ENCODE assay signal across 1 cellular context in genomic region chr16:4157376-4157825, GRCh38.
TF ChIP-seq lines count a peak whose summit lies in the region.

No MANE protein-coding gene starts in this region.

TF ChIP-seq in HepG2, 621 proteins besides CTCF, POLR2A, EP300 and RAD21 (continues in another document):
- TF ChIP-seq AHR (CRISPR knock-in tag; IDR thresholded peaks at IDR 0.05) (no peak), YEATS2 (CRISPR knock-in tag; IDR thresholded peaks at IDR 0.05; ENCODE audit: borderline replicate concordance) (peak; percentile 29; the same call in 1 of the 2 replicates), FOXO1 (CRISPR knock-in tag; IDR thresholded peaks at IDR 0.05) (peak; percentile 64), KAT7 (CRISPR knock-in tag; IDR thresholded peaks at IDR 0.05; ENCODE audit: borderline replicate concordance) (0 out of 2 replicates have a peak, but pooled peaks have one; percentile 36), MEF2D (CRISPR knock-in tag; IDR thresholded peaks at IDR 0.05) (peak; percentile 78; the same call in 1 of the 2 replicates), ZMYM4 (CRISPR knock-in tag; IDR thresholded peaks at IDR 0.05) (peak; percentile 42; the same call in 1 of the 2 replicates), POGZ (CRISPR knock-in tag; IDR thresholded peaks at IDR 0.05) (peak; percentile 30; the same call in 1 of the 2 replicates), GATAD2A (CRISPR knock-in tag; IDR thresholded peaks at IDR 0.05) (peak; percentile 86), ZMYM3 (CRISPR knock-in tag; IDR thresholded peaks at IDR 0.05) (peak; percentile 92), ZNF569 (CRISPR knock-in tag; IDR thresholded peaks at IDR 0.05; ENCODE audit: borderline replicate concordance) (no peak), FOXA1 (IDR thresholded peaks at IDR 0.05) (no peak), FOXA1 (CRISPR knock-in tag; IDR thresholded peaks at IDR 0.05) (peak; percentile 57), ADNP (CRISPR knock-in tag; IDR thresholded peaks at IDR 0.05) (peak; percentile 66; the same call in 1 of the 2 replicates), SOX13 (IDR thresholded peaks at IDR 0.05) (no peak), SOX13 (CRISPR knock-in tag; conservative IDR thresholded peaks at IDR 0.05 in 1 of 2, IDR thresholded peaks at IDR 0.05 in 1 of 2) (peak in 1 of 2 experiments; percentile 74; a peak in 2 of 4 replicates), ZNF160 (CRISPR knock-in tag; IDR thresholded peaks at IDR 0.05) (no peak), ZMYM2 (CRISPR knock-in tag; IDR thresholded peaks at IDR 0.05) (peak; percentile 93), MIXL1 (CRISPR knock-in tag; IDR thresholded peaks at IDR 0.05) (peak; percentile 66; the same call in 1 of the 2 replicates), NBN (conservative IDR thresholded peaks at IDR 0.05) (no peak), IRF2 (CRISPR knock-in tag; IDR thresholded peaks at IDR 0.05) (peak; percentile 45; the same call in 1 of the 2 replicates), ZNF614 (CRISPR knock-in tag; IDR thresholded peaks at IDR 0.05; ENCODE audit: borderline replicate concordance) (peak; percentile 66; the same call in 1 of the 2 replicates), ZNF577 (CRISPR knock-in tag; IDR thresholded peaks at IDR 0.05; ENCODE audit: borderline replicate concordance, low read depth) (no peak), TARDBP (CRISPR knock-in tag; IDR thresholded peaks at IDR 0.05) (peak; percentile 41; the same call in 1 of the 2 replicates), HNF4A (CRISPR knock-in tag; IDR thresholded peaks at IDR 0.05) (peak; percentile 96), NR2F6 (IDR thresholded peaks at IDR 0.05) (peak; percentile 70), NR2F6 (CRISPR knock-in tag; IDR thresholded peaks at IDR 0.05) (peak; percentile 71), PITX1 (CRISPR knock-in tag; IDR thresholded peaks at IDR 0.05) (peak; percentile 68), ZFP36L1 (CRISPR knock-in tag; IDR thresholded peaks at IDR 0.05) (peak; percentile 46; the same call in 1 of the 2 replicates), TCF7 (IDR thresholded peaks at IDR 0.05; ENCODE audit: low read depth) (peak; percentile 22; the same call in 1 of the 2 replicates), FOXP1 (IDR thresholded peaks at IDR 0.05) (0 out of 2 replicates have a peak, but pooled peaks have one; percentile 30), FOXP1 (CRISPR knock-in tag; IDR thresholded peaks at IDR 0.05) (peak; percentile 60; the same call in 1 of the 2 replicates), SOX5 (CRISPR knock-in tag; IDR thresholded peaks at IDR 0.05; ENCODE audit: borderline replicate concordance) (peak; percentile 57; the same call in 1 of the 2 replicates), ATF2 (CRISPR knock-in tag; IDR thresholded peaks at IDR 0.05) (peak; percentile 49; the same call in 1 of the 2 replicates), MXD4 (CRISPR knock-in tag; IDR thresholded peaks at IDR 0.05) (0 out of 2 replicates have a peak, but pooled peaks have one; percentile 12), JDP2 (CRISPR knock-in tag; IDR thresholded peaks at IDR 0.05; ENCODE audit: borderline replicate concordance) (no peak), ZNF543 (CRISPR knock-in tag; IDR thresholded peaks at IDR 0.05) (0 out of 2 replicates have a peak, but pooled peaks have one; percentile 35), MLXIP (CRISPR knock-in tag; IDR thresholded peaks at IDR 0.05; ENCODE audit: borderline replicate concordance) (no peak), ZNF629 (CRISPR knock-in tag; conservative IDR thresholded peaks at IDR 0.05) (peak; percentile 90), SP5 (CRISPR knock-in tag; IDR thresholded peaks at IDR 0.05; ENCODE audit: borderline replicate concordance, low read depth) (0 out of 2 replicates have a peak, but pooled peaks have one; percentile 33), ZFX (CRISPR knock-in tag; IDR thresholded peaks at IDR 0.05; ENCODE audit: low read depth) (no peak), HMG20A (CRISPR knock-in tag; IDR thresholded peaks at IDR 0.05; ENCODE audit: borderline replicate concordance) (peak; percentile 46; the same call in 1 of the 2 replicates), ZFP91 (CRISPR knock-in tag; IDR thresholded peaks at IDR 0.05; ENCODE audit: borderline replicate concordance) (peak; percentile 34; the same call in 1 of the 2 replicates)
- TF ChIP-seq, protein P1, sequence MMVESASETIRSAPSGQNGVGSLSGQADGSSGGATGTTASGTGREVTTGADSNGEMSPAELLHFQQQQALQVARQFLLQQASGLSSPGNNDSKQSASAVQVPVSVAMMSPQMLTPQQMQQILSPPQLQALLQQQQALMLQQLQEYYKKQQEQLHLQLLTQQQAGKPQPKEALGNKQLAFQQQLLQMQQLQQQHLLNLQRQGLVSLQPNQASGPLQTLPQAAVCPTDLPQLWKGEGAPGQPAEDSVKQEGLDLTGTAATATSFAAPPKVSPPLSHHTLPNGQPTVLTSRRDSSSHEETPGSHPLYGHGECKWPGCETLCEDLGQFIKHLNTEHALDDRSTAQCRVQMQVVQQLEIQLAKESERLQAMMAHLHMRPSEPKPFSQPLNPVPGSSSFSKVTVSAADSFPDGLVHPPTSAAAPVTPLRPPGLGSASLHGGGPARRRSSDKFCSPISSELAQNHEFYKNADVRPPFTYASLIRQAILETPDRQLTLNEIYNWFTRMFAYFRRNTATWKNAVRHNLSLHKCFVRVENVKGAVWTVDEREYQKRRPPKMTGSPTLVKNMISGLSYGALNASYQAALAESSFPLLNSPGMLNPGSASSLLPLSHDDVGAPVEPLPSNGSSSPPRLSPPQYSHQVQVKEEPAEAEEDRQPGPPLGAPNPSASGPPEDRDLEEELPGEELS (CRISPR knock-in tag; IDR thresholded peaks at IDR 0.05): peak; percentile 67
- TF ChIP-seq, protein P2, sequence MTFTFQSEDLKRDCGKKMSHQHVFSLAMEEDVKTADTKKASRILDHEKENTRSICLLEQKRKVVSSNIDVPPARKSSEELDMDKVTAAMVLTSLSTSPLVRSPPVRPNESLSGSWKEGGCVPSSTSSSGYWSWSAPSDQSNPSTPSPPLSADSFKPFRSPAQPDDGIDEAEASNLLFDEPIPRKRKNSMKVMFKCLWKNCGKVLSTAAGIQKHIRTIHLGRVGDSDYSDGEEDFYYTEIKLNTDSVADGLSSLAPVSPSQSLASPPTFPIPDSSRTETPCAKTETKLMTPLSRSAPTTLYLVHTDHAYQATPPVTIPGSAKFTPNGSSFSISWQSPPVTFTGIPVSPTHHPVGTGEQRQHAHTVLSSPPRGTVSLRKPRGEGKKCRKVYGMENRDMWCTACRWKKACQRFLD (CRISPR knock-in tag; IDR thresholded peaks at IDR 0.05; ENCODE audit: borderline replicate concordance): no peak
- TF ChIP-seq, protein P3, sequence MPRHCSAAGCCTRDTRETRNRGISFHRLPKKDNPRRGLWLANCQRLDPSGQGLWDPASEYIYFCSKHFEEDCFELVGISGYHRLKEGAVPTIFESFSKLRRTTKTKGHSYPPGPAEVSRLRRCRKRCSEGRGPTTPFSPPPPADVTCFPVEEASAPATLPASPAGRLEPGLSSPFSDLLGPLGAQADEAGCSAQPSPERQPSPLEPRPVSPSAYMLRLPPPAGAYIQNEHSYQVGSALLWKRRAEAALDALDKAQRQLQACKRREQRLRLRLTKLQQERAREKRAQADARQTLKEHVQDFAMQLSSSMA (CRISPR knock-in tag; IDR thresholded peaks at IDR 0.05): peak; percentile 52; the same call in 1 of the 2 replicates
- TF ChIP-seq, protein P4, sequence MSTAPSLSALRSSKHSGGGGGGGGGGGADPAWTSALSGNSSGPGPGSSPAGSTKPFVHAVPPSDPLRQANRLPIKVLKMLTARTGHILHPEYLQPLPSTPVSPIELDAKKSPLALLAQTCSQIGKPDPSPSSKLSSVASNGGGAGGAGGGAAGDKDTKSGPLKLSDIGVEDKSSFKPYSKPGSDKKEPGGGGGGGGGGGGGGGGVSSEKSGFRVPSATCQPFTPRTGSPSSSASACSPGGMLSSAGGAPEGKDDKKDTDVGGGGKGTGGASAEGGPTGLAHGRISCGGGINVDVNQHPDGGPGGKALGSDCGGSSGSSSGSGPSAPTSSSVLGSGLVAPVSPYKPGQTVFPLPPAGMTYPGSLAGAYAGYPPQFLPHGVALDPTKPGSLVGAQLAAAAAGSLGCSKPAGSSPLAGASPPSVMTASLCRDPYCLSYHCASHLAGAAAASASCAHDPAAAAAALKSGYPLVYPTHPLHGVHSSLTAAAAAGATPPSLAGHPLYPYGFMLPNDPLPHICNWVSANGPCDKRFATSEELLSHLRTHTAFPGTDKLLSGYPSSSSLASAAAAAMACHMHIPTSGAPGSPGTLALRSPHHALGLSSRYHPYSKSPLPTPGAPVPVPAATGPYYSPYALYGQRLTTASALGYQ (CRISPR knock-in tag; IDR thresholded peaks at IDR 0.05): peak; percentile 57; the same call in 1 of the 2 replicates
- TF ChIP-seq, protein P5, sequence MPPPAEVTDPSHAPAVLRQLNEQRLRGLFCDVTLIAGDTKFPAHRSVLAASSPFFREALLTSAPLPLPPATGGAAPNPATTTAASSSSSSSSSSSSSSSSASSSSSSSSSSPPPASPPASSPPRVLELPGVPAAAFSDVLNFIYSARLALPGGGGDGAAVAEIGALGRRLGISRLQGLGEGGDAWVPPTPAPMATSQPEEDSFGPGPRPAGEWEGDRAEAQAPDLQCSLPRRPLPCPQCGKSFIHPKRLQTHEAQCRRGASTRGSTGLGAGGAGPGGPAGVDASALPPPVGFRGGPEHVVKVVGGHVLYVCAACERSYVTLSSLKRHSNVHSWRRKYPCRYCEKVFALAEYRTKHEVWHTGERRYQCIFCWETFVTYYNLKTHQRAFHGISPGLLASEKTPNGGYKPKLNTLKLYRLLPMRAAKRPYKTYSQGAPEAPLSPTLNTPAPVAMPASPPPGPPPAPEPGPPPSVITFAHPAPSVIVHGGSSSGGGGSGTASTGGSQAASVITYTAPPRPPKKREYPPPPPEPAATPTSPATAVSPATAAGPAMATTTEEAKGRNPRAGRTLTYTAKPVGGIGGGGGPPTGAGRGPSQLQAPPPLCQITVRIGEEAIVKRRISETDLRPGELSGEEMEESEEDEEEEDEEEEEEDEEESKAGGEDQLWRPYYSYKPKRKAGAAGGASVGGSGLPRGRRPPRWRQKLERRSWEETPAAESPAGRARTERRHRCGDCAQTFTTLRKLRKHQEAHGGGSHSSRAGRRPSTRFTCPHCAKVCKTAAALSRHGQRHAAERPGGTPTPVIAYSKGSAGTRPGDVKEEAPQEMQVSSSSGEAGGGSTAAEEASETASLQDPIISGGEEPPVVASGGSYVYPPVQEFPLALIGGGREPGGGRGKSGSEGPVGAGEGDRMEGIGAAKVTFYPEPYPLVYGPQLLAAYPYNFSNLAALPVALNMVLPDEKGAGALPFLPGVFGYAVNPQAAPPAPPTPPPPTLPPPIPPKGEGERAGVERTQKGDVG (CRISPR knock-in tag; IDR thresholded peaks at IDR 0.05; ENCODE audit: borderline replicate concordance): 0 out of 2 replicates have a peak, but pooled peaks have one; percentile 28
- TF ChIP-seq, protein P6, sequence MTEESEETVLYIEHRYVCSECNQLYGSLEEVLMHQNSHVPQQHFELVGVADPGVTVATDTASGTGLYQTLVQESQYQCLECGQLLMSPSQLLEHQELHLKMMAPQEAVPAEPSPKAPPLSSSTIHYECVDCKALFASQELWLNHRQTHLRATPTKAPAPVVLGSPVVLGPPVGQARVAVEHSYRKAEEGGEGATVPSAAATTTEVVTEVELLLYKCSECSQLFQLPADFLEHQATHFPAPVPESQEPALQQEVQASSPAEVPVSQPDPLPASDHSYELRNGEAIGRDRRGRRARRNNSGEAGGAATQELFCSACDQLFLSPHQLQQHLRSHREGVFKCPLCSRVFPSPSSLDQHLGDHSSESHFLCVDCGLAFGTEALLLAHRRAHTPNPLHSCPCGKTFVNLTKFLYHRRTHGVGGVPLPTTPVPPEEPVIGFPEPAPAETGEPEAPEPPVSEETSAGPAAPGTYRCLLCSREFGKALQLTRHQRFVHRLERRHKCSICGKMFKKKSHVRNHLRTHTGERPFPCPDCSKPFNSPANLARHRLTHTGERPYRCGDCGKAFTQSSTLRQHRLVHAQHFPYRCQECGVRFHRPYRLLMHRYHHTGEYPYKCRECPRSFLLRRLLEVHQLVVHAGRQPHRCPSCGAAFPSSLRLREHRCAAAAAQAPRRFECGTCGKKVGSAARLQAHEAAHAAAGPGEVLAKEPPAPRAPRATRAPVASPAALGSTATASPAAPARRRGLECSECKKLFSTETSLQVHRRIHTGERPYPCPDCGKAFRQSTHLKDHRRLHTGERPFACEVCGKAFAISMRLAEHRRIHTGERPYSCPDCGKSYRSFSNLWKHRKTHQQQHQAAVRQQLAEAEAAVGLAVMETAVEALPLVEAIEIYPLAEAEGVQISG (CRISPR knock-in tag; IDR thresholded peaks at IDR 0.05): peak; percentile 37; the same call in 1 of the 2 replicates
